ENCODE assay signal across 24 cellular contexts in genomic region chr11:14350716-14351238, GRCh38.
"Had no signal": no experiment of that assay in that cellular context is flagged by ENCODE, and none has a peak within 500 bp of the region (broad histone marks: within the 10 kb centered on the region; RNA-seq: fewer than 3 reads in every experiment).

No MANE protein-coding gene starts in this region.

- H3K36me3 ChIP-seq: esophagus muscularis mucosa, left ventricle myocardium inferior, neutrophil, ovary, prostate gland, thyroid gland had no signal

- H3K4me1 ChIP-seq: prostate gland had no signal

- H3K4me3 ChIP-seq: esophagus muscularis mucosa, hepatocyte, left ventricle myocardium inferior, ovary, prostate gland, spleen, thyroid gland had no signal

- FAIRE-seq: frontal cortex had no signal

- ATAC-seq: activated naive CD8-positive, alpha-beta T cell treated with anti-CD3 and anti-CD28 coated beads, Interleukin-2, amount 50 U/mL, for 24 hours; stimulated activated naive CD8-positive, alpha-beta T cell treated with anti-CD3 and anti-CD28 coated beads, Interleukin-15, Interleukin-2, amounts not matched to agents 100 U/mL and 50 U/mL, for 24 hours had no signal

- H3K9me3 ChIP-seq: esophagus muscularis mucosa, neutrophil, ovary, prostate gland, thyroid gland had no signal

- H3K27me3 ChIP-seq: esophagus muscularis mucosa, hepatocyte, ovary, spleen, thyroid gland had no signal

- H2AFZ ChIP-seq: hepatocyte had no signal

- H3K4me3 Mint-ChIP-seq: activated CD4-positive, alpha-beta memory T cell treated with anti-CD3 and anti-CD28 coated beads for 36 hours; activated naive CD4-positive, alpha-beta T cell treated with anti-CD3 and anti-CD28 coated beads for 36 hours; activated naive CD8-positive, alpha-beta T cell treated with anti-CD3 and anti-CD28 coated beads, Interleukin-2, amount 50 U/mL, for 24 hours; brain; mesothelial cell of epicardium; nephron; T-helper 17 cell had no signal

- H3K27ac Mint-ChIP-seq: activated CD4-positive, alpha-beta memory T cell treated with anti-CD3 and anti-CD28 coated beads for 36 hours; activated naive CD4-positive, alpha-beta T cell treated with anti-CD3 and anti-CD28 coated beads for 36 hours; activated naive CD8-positive, alpha-beta T cell treated with anti-CD3 and anti-CD28 coated beads, Interleukin-2, amount 50 U/mL, for 24 hours; brain; mesothelial cell of epicardium; nephron; T-helper 17 cell had no signal

- H3K4me2 ChIP-seq: hepatocyte had no signal

- H3K27me3 Mint-ChIP-seq: activated CD4-positive, alpha-beta memory T cell treated with anti-CD3 and anti-CD28 coated beads for 36 hours; activated naive CD8-positive, alpha-beta T cell treated with anti-CD3 and anti-CD28 coated beads, Interleukin-2, amount 50 U/mL, for 24 hours; brain; T-helper 17 cell had no signal

- DNase-seq: activated CD4-positive, alpha-beta memory T cell treated with anti-CD3 and anti-CD28 coated beads for 36 hours; activated CD4-positive, alpha-beta T cell treated with anti-CD3 and anti-CD28 coated beads for 48 hours; activated naive CD4-positive, alpha-beta T cell treated with anti-CD3 and anti-CD28 coated beads for 36 hours; activated naive CD8-positive, alpha-beta T cell treated with anti-CD3 and anti-CD28 coated beads, Interleukin-2, amount 50 U/mL, for 24 hours; activated T-cell treated with anti-CD3 and anti-CD28 coated beads, Interleukin-2, amount 50 U/mL, for 48 hours; anterior cingulate cortex; caudate nucleus; glutamatergic neuron; left ventricle myocardium inferior; ovary; spleen; stimulated activated CD4-positive, alpha-beta T cell treated with anti-CD3 and anti-CD28 coated beads, Interleukin-4, amount 100 ng/mL, for 24 hours; stimulated activated naive CD8-positive, alpha-beta T cell treated with anti-CD3 and anti-CD28 coated beads, Interleukin-15, Interleukin-2, amounts not matched to agents 100 U/mL and 50 U/mL, for 24 hours; substantia nigra; T-helper 17 cell; thyroid gland had no signal

- H3K27ac ChIP-seq: esophagus muscularis mucosa, hepatocyte, left ventricle myocardium inferior, neutrophil, ovary, prostate gland, spleen, thyroid gland had no signal
